In the genomic region with DNA sequence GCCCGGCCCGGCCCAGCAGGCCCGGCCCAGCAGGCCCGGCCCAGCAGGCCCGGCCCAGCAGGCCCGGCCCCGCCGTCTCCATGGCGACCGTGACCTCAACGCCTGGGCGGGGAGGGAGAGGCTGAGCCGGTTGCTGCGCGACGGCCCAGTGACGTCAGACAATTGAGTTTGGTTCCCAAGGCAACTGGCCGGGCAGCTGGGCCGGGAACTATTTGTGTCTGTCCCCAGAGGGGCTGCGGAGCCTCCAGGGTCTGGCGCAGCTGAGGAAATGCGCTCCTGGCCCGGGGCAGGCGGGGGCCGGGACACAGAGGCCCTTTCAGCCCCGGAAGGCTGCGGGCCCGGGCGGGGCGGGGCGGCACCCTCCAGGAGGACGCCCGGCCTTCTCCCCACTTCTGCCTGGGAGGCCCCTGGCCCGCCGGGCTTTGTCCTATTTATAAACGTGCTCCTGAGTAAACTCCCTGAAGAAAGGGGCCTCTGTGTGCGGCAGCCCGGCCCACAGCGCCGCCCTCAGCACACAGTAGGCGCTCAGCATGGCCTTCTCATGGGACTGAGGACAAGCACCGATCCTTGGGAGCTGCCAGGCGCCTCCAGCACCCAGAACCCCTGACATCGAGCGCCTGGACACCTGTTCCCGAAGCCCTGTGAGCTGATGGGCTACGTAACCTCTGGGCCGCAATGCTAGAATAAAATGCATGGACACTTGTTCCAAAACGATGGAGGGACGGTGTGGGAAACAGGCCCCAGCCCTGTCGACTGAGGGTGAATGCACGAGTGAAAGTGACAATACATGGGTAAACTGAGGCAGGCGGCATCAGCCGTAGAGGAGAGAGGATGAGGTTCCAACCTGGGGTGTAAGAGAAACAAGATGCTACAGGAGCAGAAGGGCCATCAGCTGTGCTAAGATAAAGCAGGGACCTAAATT, we compare ENCODE assay signal across 8 cellular contexts. TPM values are rescaled to one million over a fixed set of nuclear protein-coding genes. Genes with fewer than 3 reads are reported as not detected.
DNase-seq lines count a peak whose midpoint lies in the region; ATAC-seq and TF ChIP-seq lines count a peak whose summit lies in the region.

No MANE protein-coding gene starts in this region.

- no peaks in the 10 kb centered on the region for H3K36me3 Mint-ChIP-seq in type B pancreatic cell

- 15 to 20% (median 19%) methylated on average over 45 to 52 of the region's 54 CpGs for WGBS in adipose tissue, 3 donors
- 9 to 17% (median 13%) methylated on average over 17 to 53 of the region's 54 CpGs for WGBS in heart left ventricle, 4 donors

- intact Hi-C loops in heart left ventricle (cut with DNase I): loop anchor here in 8 of 10 donors (2.0 to 10.0 kb wide), 5 partner anchors 43 to 180 kb away; partner anchors contain the start of genes PDE6D (in 2 of the 8) and COPS7B (in 1 of the 8)
- intact Hi-C loops in posterior cingulate gyrus (cut with DNase I): loop anchor here (5.0 kb wide), 1 partner anchor 88 kb away; no protein-coding TSS in a partner anchor

- no peaks in the 10 kb centered on the region for H3K9me3 Mint-ChIP-seq in type B pancreatic cell

- H3K4me3 Mint-ChIP-seq in type B pancreatic cell: peak overlapping the region; percentile 66

- H3K27me3 ChIP-seq in heart left ventricle: no peaks in the 10 kb centered on the region

- no peaks in the 10 kb centered on the region for H3K9me3 ChIP-seq in heart left ventricle

- DNase-seq in GM10266 (ENCODE audit: extremely low spot score): peak; percentile 99
- DNase-seq in NCI-H128 (lab: John Stamatoyannopoulos, UW; ENCODE audit: unreplicated experiment): peak; percentile 92
- peak; percentile 90 for DNase-seq in SW480 (ENCODE audit: low spot score)
- peak; percentile 99 to 100 (median 100) for DNase-seq in heart left ventricle
- peak; percentile 100 for DNase-seq in posterior cingulate gyrus
- DNase-seq in type B pancreatic cell (ENCODE audit: extremely low spot score, unreplicated experiment): peak; percentile 98

- peaks cover 7 to 52% (median 28%) of the 10 kb centered on the region in 12 donors for H3K4me1 ChIP-seq in heart left ventricle

- TF ChIP-seq CTCF in GM10266 (IDR thresholded peaks at IDR 0.05; ENCODE audit: control insufficient read depth, insufficient read depth, low read depth, missing control alignments): peak; percentile 22
- TF ChIP-seq CTCF in heart left ventricle (IDR thresholded peaks at IDR 0.05): peak in 3 of 12 donors; percentile 25 to 31 (median 26)
- TF ChIP-seq CTCF in type B pancreatic cell (conservative IDR thresholded peaks at IDR 0.05): no peak

- ATAC-seq in HG02623 (IDR thresholded peaks at IDR 0.05; ENCODE audit: unreplicated experiment) (peak; percentile 85), heart left ventricle (peak; percentile 92 to 95 (median 93))

- H3K27ac ChIP-seq in adipose tissue (ENCODE audit: low read depth, low read length) (peak overlapping the region; percentile 88), heart left ventricle (peak overlapping the region; percentile 95 to 100 (median 98))

- H3K4me3 ChIP-seq in heart left ventricle: peak overlapping the region in 11 of 12 donors; percentile 46 to 72 (median 63)

- peaks cover 26% of the 10 kb centered on the region for H3K4me1 Mint-ChIP-seq in type B pancreatic cell (ENCODE audit: unreplicated experiment)

- TF ChIP-seq POLR2A in heart left ventricle (IDR thresholded peaks at IDR 0.05): peak in 1 of 2 donors; percentile 74

- peak overlapping the region; percentile 92 for H3K27ac Mint-ChIP-seq in type B pancreatic cell

- H3K36me3 ChIP-seq in heart left ventricle: no peaks in the 10 kb centered on the region

- H3K27me3 Mint-ChIP-seq in type B pancreatic cell: no peaks in the 10 kb centered on the region

RNA-seq across cellular contexts. Expression of gene TEX44, which starts 12.3 kb away (rescaled TPM):
- polyA plus RNA-seq in adipose tissue (not detected), heart left ventricle (not detected)
- total RNA-seq in heart left ventricle (not detected), type B pancreatic cell (ENCODE audit: low replicate concordance) (not detected in 2 replicates)

Comparison
In these comparisons a context has a peak if more than half of its experiments do, and no peak if none do; other contexts are left out.
1. Peak in every context shown above with its lines: DNase-seq, ATAC-seq, H3K4me3 ChIP-seq and H3K27ac ChIP-seq.